1 cellular context compared by ENCODE assay signal in genomic region chr9:123584202-123585176, GRCh38.
TF ChIP-seq lines count a peak whose summit lies in the region.

No MANE protein-coding gene starts in this region.

TF ChIP-seq in HEK293, 187 proteins besides CTCF, POLR2A, EP300 and RAD21 (continued from another document):
- no peak for TF ChIP-seq ZNF518A (tag by site-specific recombination; conservative IDR thresholded peaks at IDR 0.05; ENCODE audit: low read depth)
- TF ChIP-seq ZNF155 (tag by site-specific recombination; IDR thresholded peaks at IDR 0.05), result no peak
- no peak for TF ChIP-seq PATZ1 (tag by site-specific recombination; IDR thresholded peaks at IDR 0.05)
- no peak for TF ChIP-seq ZNF623 (tag by site-specific recombination; IDR thresholded peaks at IDR 0.05)
- no peak for TF ChIP-seq HOXC10 (CRISPR knock-in tag; IDR thresholded peaks at IDR 0.05)
- TF ChIP-seq ZNF600 (tag by site-specific recombination; IDR thresholded peaks at IDR 0.05), result 0 out of 2 replicates have a peak, but pooled peaks have one; percentile 16
- TF ChIP-seq ZNF514 (tag by site-specific recombination; IDR thresholded peaks at IDR 0.05), result no peak
